In genomic region chr9:131723632-131724031, GRCh38 we compare ENCODE assay signal across 19 cellular contexts. TPM values are rescaled to one million over a fixed set of nuclear protein-coding genes. Genes with fewer than 3 reads are reported as not detected.
DNase-seq lines count a peak whose midpoint lies in the region; ATAC-seq and TF ChIP-seq lines count a peak whose summit lies in the region.
"Had no signal": no experiment of that assay in that cellular context is flagged by ENCODE, and none has a peak within 500 bp of the region (broad histone marks: within the 10 kb centered on the region; RNA-seq: fewer than 3 reads in every experiment).

No MANE protein-coding gene starts in this region.

- H3K36me3 Mint-ChIP-seq in stimulated activated naive CD8-positive, alpha-beta T cell treated with anti-CD3 and anti-CD28 coated beads, Interleukin-15, Interleukin-2, amounts not matched to agents 100 ng/mL and 50 ng/mL, for 24 hours (ENCODE audit: low read depth): peaks cover 20% of the 10 kb centered on the region
- no peaks in the 10 kb centered on the region for H3K36me3 Mint-ChIP-seq in glutamatergic neuron (ENCODE audit: unreplicated experiment)
- H3K36me3 Mint-ChIP-seq in endodermal cell (ENCODE audit: low read depth): peaks cover 33% of the 10 kb centered on the region
- peaks cover 6% of the 10 kb centered on the region; the same call in 1 of the 2 replicates for H3K36me3 Mint-ChIP-seq in HFFc6 (ENCODE audit: low read depth)

- H3K9me3 Mint-ChIP-seq in stimulated activated naive CD8-positive, alpha-beta T cell treated with anti-CD3 and anti-CD28 coated beads, Interleukin-15, Interleukin-2, amounts not matched to agents 100 ng/mL and 50 ng/mL, for 24 hours: no peaks in the 10 kb centered on the region
- H3K9me3 Mint-ChIP-seq in glutamatergic neuron (ENCODE audit: unreplicated experiment): peaks cover 12% of the 10 kb centered on the region
- peaks cover 4% of the 10 kb centered on the region for H3K9me3 Mint-ChIP-seq in endodermal cell
- no peaks in the 10 kb centered on the region for H3K9me3 Mint-ChIP-seq in HFFc6

- peaks cover 33% of the 10 kb centered on the region for H3K36me3 ChIP-seq in OCI-LY1 (ENCODE audit: insufficient read depth, low read length)
- H3K36me3 ChIP-seq in endodermal cell (ENCODE audit: control insufficient read depth, insufficient read depth, low read length): peaks cover 7% of the 10 kb centered on the region
- H3K36me3 ChIP-seq: thyroid gland had no signal

- H3K27me3 Mint-ChIP-seq in stimulated activated naive CD8-positive, alpha-beta T cell treated with anti-CD3 and anti-CD28 coated beads, Interleukin-15, Interleukin-2, amounts not matched to agents 100 ng/mL and 50 ng/mL, for 24 hours: no peaks in the 10 kb centered on the region
- peaks cover 10% of the 10 kb centered on the region for H3K27me3 Mint-ChIP-seq in glutamatergic neuron (ENCODE audit: unreplicated experiment)
- H3K27me3 Mint-ChIP-seq in endodermal cell (ENCODE audit: insufficient read depth): no peaks in the 10 kb centered on the region
- H3K27me3 Mint-ChIP-seq in HFFc6 (ENCODE audit: insufficient read depth): peaks cover 3% of the 10 kb centered on the region

- 94 to 100% methylated on average over 1 to 4 of the region's 5 CpGs for WGBS in endodermal cell (ENCODE audit: insufficient coverage in 1 of 2, insufficient read length in 1 of 2), 2 experiments

- H3K4me1 ChIP-seq in OCI-LY1 (ENCODE audit: insufficient read depth, low read length, severe bottlenecking) (peaks cover 91% of the 10 kb centered on the region), endodermal cell (ENCODE audit: control insufficient read depth, insufficient read depth, low read length) (no peaks in the 10 kb centered on the region)

- peaks cover 56% of the 10 kb centered on the region for H3K79me2 ChIP-seq in OCI-LY1 (ENCODE audit: insufficient read depth, low read length)

- H3F3A ChIP-seq in OCI-LY1 (ENCODE audit: insufficient read depth, low read length): peaks cover 11% of the 10 kb centered on the region

- H2AFZ ChIP-seq in OCI-LY1 (ENCODE audit: low read length): no peak overlapping the region

- H3K27ac Mint-ChIP-seq in stimulated activated naive CD8-positive, alpha-beta T cell treated with anti-CD3 and anti-CD28 coated beads, Interleukin-15, Interleukin-2, amounts not matched to agents 100 ng/mL and 50 ng/mL, for 24 hours: no peak overlapping the region
- H3K27ac Mint-ChIP-seq in glutamatergic neuron (ENCODE audit: unreplicated experiment) (peak overlapping the region; percentile 94), endodermal cell (no peak overlapping the region), HFFc6 (no peak overlapping the region)

- DNase-seq in stimulated activated naive CD8-positive, alpha-beta T cell treated with anti-CD3 and anti-CD28 coated beads, Interleukin-15, Interleukin-2, amounts not matched to agents 100 U/mL and 50 U/mL, for 24 hours: no peak
- DNase-seq in glutamatergic neuron (no peak), DMS114 treated with DMSO at 0.1 percent for 48 hours (lab: John Stamatoyannopoulos, UW; ENCODE audit: unreplicated experiment) (no peak), endodermal cell (no peak), HFFc6 (no peak)
- DNase-seq: activated CD4-positive, alpha-beta T cell treated with anti-CD3 and anti-CD28 coated beads for 4 hours; amygdala; cortex of kidney; EL; NCI-H146; nucleus accumbens; PC-3; SHP77; stimulated activated CD4-positive, alpha-beta T cell treated with anti-CD3 and anti-CD28 coated beads, Interleukin-1b, Interleukin-23, amount 100 ng/mL, for 48 hours; SW 1271; thyroid gland had no signal

- no peak overlapping the region for H3K4me2 ChIP-seq in OCI-LY1 (ENCODE audit: low read length)

- peak overlapping the region; percentile 28 for H3K4me3 Mint-ChIP-seq in stimulated activated naive CD8-positive, alpha-beta T cell treated with anti-CD3 and anti-CD28 coated beads, Interleukin-15, Interleukin-2, amounts not matched to agents 100 ng/mL and 50 ng/mL, for 24 hours
- H3K4me3 Mint-ChIP-seq in glutamatergic neuron (ENCODE audit: unreplicated experiment) (peak overlapping the region; percentile 36), endodermal cell (no peak overlapping the region), HFFc6 (no peak overlapping the region)

- H3K27ac ChIP-seq in OCI-LY1 (ENCODE audit: low read depth, low read length, poor library complexity, severe bottlenecking) (peak overlapping the region; percentile 98), endodermal cell (ENCODE audit: low read depth, low read length) (no peak overlapping the region)
- H3K27ac ChIP-seq: skin epidermis, thyroid gland had no signal

- TF ChIP-seq CTCF in OCI-LY1 (IDR thresholded peaks at IDR 0.05; ENCODE audit: low read length) (no peak), glutamatergic neuron (IDR thresholded peaks at IDR 0.05; ENCODE audit: partially characterized antibody, unreplicated experiment) (no peak), endodermal cell (conservative IDR thresholded peaks at IDR 0.05) (no peak), HFFc6 (IDR thresholded peaks at IDR 0.05) (no peak)

- no peak for ATAC-seq in stimulated activated naive CD8-positive, alpha-beta T cell treated with anti-CD3 and anti-CD28 coated beads, Interleukin-15, Interleukin-2, amounts not matched to agents 100 U/mL and 50 U/mL, for 24 hours
- ATAC-seq: PC-3 had no signal

- H3K9ac ChIP-seq in OCI-LY1 (ENCODE audit: low read length) (no peak overlapping the region), endodermal cell (ENCODE audit: extremely low read depth, low read length, poor library complexity, severe bottlenecking) (no peak overlapping the region)

- no peaks in the 10 kb centered on the region for H3K9me2 ChIP-seq in OCI-LY1 (ENCODE audit: low read depth, low read length)

- H3K4me3 ChIP-seq in OCI-LY1 (ENCODE audit: low read depth, low read length, poor library complexity, severe bottlenecking) (no peak overlapping the region), endodermal cell (ENCODE audit: low read length) (no peak overlapping the region)
- H3K4me3 ChIP-seq: skin epidermis, thyroid gland had no signal

- H3K27me3 ChIP-seq in OCI-LY1 (ENCODE audit: insufficient read depth, low read length) (no peaks in the 10 kb centered on the region), endodermal cell (ENCODE audit: control insufficient read depth, insufficient read depth, low read length, poor library complexity, severe bottlenecking) (no peaks in the 10 kb centered on the region)
- H3K27me3 ChIP-seq: thyroid gland had no signal

- H3K9me3 ChIP-seq in OCI-LY1 (ENCODE audit: low read length) (no peaks in the 10 kb centered on the region), endodermal cell (ENCODE audit: control insufficient read depth, low read length) (no peaks in the 10 kb centered on the region)
- H3K9me3 ChIP-seq: thyroid gland had no signal

- peaks cover 90% of the 10 kb centered on the region for H3K4me1 Mint-ChIP-seq in stimulated activated naive CD8-positive, alpha-beta T cell treated with anti-CD3 and anti-CD28 coated beads, Interleukin-15, Interleukin-2, amounts not matched to agents 100 ng/mL and 50 ng/mL, for 24 hours (ENCODE audit: low read depth)
- H3K4me1 Mint-ChIP-seq in glutamatergic neuron (ENCODE audit: low read depth, unreplicated experiment): peaks cover 76% of the 10 kb centered on the region
- peaks cover 13% of the 10 kb centered on the region for H3K4me1 Mint-ChIP-seq in endodermal cell
- H3K4me1 Mint-ChIP-seq in HFFc6 (ENCODE audit: low read depth): peaks cover 32% of the 10 kb centered on the region

- no peaks in the 10 kb centered on the region for H4K20me1 ChIP-seq in OCI-LY1 (ENCODE audit: insufficient read depth, low read length)

RNA-seq across cellular contexts. Expression of gene RAPGEF1, which starts 16.2 kb away (rescaled TPM):
- total RNA-seq in glutamatergic neuron (ENCODE audit: unreplicated experiment) (319 TPM), endodermal cell (10 to 100 TPM; 63.4 to 85.5 TPM)
- 38.1 TPM for polyA plus RNA-seq in endodermal cell (2013, experiment 1 of 2)
- polyA plus RNA-seq in endodermal cell (2013, experiment 2 of 2): 34.1 TPM
- total RNA-seq in HFFc6 (2021; fragmentation: NEBNext Ultra II Directional; extraction: Animal tissue kit (Norgen Biotek cat#: 25700)): 10 to 100 TPM; 38.6 to 46.6 (median 42.3) TPM

Comparison
In these comparisons a context has a peak if more than half of its experiments do, and no peak if none do; other contexts are left out.
1. H3K4me3 Mint-ChIP-seq: peak in stimulated activated naive CD8-positive, alpha-beta T cell treated with anti-CD3 and anti-CD28 coated beads, Interleukin-15, Interleukin-2, amounts not matched to agents 100 ng/mL and 50 ng/mL, for 24 hours (single experiment) and glutamatergic neuron (single experiment); none in endodermal cell (single experiment) and HFFc6 (single experiment).